In the genomic region with DNA sequence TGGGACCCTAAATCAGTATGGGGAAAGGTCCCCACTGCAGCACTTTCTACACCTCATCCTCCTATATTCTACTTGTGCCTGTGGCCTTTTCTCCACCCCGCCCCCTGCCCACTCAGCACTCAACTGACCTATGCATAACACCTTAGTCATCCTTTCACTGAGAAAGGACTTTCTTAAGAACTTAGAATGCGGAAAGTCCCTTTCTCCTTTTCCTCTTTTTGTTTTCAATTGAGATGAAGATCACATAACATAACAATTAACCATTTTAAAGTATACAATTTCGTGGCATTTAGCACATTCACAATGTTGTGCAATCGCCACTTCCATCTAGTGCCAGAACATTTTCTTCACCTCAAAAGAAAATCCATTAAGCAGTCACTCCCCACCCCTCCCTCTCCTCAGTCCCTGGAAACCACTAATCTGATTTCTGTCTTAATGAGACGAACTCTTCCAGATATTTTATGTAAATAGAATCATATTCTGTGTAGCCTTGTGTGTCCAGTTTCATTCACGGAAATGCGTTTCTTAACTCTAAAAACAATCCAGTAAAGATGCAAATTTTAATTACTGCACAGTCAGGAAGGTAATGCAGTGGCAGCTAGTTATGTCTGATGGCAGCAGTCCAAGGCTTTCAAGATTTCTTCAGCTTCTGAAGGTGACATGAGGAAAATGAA, we compare ENCODE assay signal across 1 cellular context.
TF ChIP-seq lines count a peak whose summit lies in the region.

No MANE protein-coding gene starts in this region.

TF ChIP-seq in GM12878, 131 proteins besides CTCF, POLR2A, EP300 and RAD21 (continued from another document):
- TF ChIP-seq, protein P1, sequence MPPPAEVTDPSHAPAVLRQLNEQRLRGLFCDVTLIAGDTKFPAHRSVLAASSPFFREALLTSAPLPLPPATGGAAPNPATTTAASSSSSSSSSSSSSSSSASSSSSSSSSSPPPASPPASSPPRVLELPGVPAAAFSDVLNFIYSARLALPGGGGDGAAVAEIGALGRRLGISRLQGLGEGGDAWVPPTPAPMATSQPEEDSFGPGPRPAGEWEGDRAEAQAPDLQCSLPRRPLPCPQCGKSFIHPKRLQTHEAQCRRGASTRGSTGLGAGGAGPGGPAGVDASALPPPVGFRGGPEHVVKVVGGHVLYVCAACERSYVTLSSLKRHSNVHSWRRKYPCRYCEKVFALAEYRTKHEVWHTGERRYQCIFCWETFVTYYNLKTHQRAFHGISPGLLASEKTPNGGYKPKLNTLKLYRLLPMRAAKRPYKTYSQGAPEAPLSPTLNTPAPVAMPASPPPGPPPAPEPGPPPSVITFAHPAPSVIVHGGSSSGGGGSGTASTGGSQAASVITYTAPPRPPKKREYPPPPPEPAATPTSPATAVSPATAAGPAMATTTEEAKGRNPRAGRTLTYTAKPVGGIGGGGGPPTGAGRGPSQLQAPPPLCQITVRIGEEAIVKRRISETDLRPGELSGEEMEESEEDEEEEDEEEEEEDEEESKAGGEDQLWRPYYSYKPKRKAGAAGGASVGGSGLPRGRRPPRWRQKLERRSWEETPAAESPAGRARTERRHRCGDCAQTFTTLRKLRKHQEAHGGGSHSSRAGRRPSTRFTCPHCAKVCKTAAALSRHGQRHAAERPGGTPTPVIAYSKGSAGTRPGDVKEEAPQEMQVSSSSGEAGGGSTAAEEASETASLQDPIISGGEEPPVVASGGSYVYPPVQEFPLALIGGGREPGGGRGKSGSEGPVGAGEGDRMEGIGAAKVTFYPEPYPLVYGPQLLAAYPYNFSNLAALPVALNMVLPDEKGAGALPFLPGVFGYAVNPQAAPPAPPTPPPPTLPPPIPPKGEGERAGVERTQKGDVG (CRISPR knock-in tag; IDR thresholded peaks at IDR 0.05) = no peak
- TF ChIP-seq USF2 (IDR thresholded peaks at IDR 0.05; ENCODE audit: borderline replicate concordance, low read depth, low read length) (no peak), STAT3 (IDR thresholded peaks at IDR 0.05; ENCODE audit: low read depth, low read length) (no peak), SMAD1 (IDR thresholded peaks at IDR 0.05; ENCODE audit: low read depth, partially characterized antibody) (no peak), RFX5 (IDR thresholded peaks at IDR 0.05; ENCODE audit: low read depth, low read length) (no peak), NR2F1 (conservative IDR thresholded peaks at IDR 0.05) (peak; percentile 61; the same call in 1 of the 2 replicates), CHD2 (IDR thresholded peaks at IDR 0.05; ENCODE audit: borderline replicate concordance, low read depth, low read length) (no peak), EZH2 (IDR thresholded peaks at IDR 0.05; ENCODE audit: borderline replicate concordance, control insufficient read depth, low read depth, low read length) (no peak), ZZZ3 (IDR thresholded peaks at IDR 0.05; ENCODE audit: control insufficient read depth, insufficient read length, low read depth) (no peak), HCFC1 (IDR thresholded peaks at IDR 0.05; ENCODE audit: low read length) (no peak), CHD4 (IDR thresholded peaks at IDR 0.05) (no peak), CBX5 (IDR thresholded peaks at IDR 0.05; ENCODE audit: low read depth) (no peak), TARDBP (IDR thresholded peaks at IDR 0.05; ENCODE audit: borderline replicate concordance) (no peak), SIN3A (IDR thresholded peaks at IDR 0.05; ENCODE audit: low read depth, low read length) (no peak), HDAC6 (IDR thresholded peaks at IDR 0.05; ENCODE audit: unreplicated experiment) (no peak), IKZF1 (conservative IDR thresholded peaks at IDR 0.05) (0 out of 2 replicates have a peak, but pooled peaks have one; percentile 29), SRF (IDR thresholded peaks at IDR 0.05; ENCODE audit: low read depth in 2 of 2, low read length in 2 of 2) (0 out of 4 replicates have a peak, but pooled peaks of 1 of the 2 experiments have one; percentile 27), NBN (IDR thresholded peaks at IDR 0.05) (peak; percentile 53; the same call in 1 of the 2 replicates), RELA (IDR thresholded peaks at IDR 0.05; ENCODE audit: borderline replicate concordance, partially characterized antibody) (peak; percentile 54), RAD51 (IDR thresholded peaks at IDR 0.05) (no peak), NR2C2 (IDR thresholded peaks at IDR 0.05; ENCODE audit: borderline replicate concordance, control insufficient read depth, insufficient read length, low read depth) (no peak), IKZF2 (IDR thresholded peaks at IDR 0.05) (no peak), MXI1 (IDR thresholded peaks at IDR 0.05; ENCODE audit: low read depth, low read length) (no peak), RUNX3 (IDR thresholded peaks at IDR 0.05; ENCODE audit: low read length) (peak; percentile 35; the same call in 1 of the 2 replicates), ZBED1 (IDR thresholded peaks at IDR 0.05; ENCODE audit: borderline replicate concordance) (no peak), TCF12 (IDR thresholded peaks at IDR 0.05; ENCODE audit: low read depth, low read length) (no peak), IRF4 (IDR thresholded peaks at IDR 0.05; ENCODE audit: low read depth, low read length) (no peak), POLR2AphosphoS2 (IDR thresholded peaks at IDR 0.05; ENCODE audit: low read depth, low read length) (no peak), E2F8 (IDR thresholded peaks at IDR 0.05; ENCODE audit: low read depth, partially characterized antibody) (no peak), ATF7 (IDR thresholded peaks at IDR 0.05; ENCODE audit: low read depth) (peak; percentile 26; the same call in 1 of the 2 replicates), EED (IDR thresholded peaks at IDR 0.05; ENCODE audit: low read depth) (no peak), ZNF217 (IDR thresholded peaks at IDR 0.05) (no peak), HSF1 (IDR thresholded peaks at IDR 0.05; ENCODE audit: low read depth, low read length) (no peak), ZNF592 (IDR thresholded peaks at IDR 0.05) (no peak)
- TF ChIP-seq, protein P2, sequence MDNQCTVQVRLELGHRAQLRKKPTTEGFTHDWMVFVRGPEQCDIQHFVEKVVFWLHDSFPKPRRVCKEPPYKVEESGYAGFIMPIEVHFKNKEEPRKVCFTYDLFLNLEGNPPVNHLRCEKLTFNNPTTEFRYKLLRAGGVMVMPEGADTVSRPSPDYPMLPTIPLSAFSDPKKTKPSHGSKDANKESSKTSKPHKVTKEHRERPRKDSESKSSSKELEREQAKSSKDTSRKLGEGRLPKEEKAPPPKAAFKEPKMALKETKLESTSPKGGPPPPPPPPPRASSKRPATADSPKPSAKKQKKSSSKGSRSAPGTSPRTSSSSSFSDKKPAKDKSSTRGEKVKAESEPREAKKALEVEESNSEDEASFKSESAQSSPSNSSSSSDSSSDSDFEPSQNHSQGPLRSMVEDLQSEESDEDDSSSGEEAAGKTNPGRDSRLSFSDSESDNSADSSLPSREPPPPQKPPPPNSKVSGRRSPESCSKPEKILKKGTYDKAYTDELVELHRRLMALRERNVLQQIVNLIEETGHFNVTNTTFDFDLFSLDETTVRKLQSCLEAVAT (IDR thresholded peaks at IDR 0.05) = peak; percentile 98
- TF ChIP-seq, protein P3, sequence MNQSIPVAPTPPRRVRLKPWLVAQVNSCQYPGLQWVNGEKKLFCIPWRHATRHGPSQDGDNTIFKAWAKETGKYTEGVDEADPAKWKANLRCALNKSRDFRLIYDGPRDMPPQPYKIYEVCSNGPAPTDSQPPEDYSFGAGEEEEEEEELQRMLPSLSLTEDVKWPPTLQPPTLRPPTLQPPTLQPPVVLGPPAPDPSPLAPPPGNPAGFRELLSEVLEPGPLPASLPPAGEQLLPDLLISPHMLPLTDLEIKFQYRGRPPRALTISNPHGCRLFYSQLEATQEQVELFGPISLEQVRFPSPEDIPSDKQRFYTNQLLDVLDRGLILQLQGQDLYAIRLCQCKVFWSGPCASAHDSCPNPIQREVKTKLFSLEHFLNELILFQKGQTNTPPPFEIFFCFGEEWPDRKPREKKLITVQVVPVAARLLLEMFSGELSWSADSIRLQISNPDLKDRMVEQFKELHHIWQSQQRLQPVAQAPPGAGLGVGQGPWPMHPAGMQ (IDR thresholded peaks at IDR 0.05; ENCODE audit: borderline replicate concordance) = no peak
TF ChIP-seq in GM12878: peak in this region for 15.
